ENCODE assay signal across 7 cellular contexts in genomic region chr3:183637633-183638032, GRCh38. TPM values are rescaled to one million over a fixed set of nuclear protein-coding genes. Genes with fewer than 3 reads are reported as not detected.
A peak's percentile ranks its signal among the peaks of the same experiment; 100 is the strongest.
DNase-seq lines count a peak whose midpoint lies in the region; ATAC-seq and TF ChIP-seq lines count a peak whose summit lies in the region.
"Not testable (repeated sequence)": the region's sequence is repeated elsewhere in the genome, so short reads cannot be mapped to it uniquely, and the experiment has no call there.

No MANE protein-coding gene starts in this region.

- TF ChIP-seq CTCF in HCT116 (IDR thresholded peaks at IDR 0.05 in 2 of 3, conservative IDR thresholded peaks at IDR 0.05 in 1 of 3; ENCODE audit: borderline replicate concordance in 1 of 3, insufficient read depth in 1 of 3, low read depth in 2 of 3, low read length in 2 of 3); dorsolateral prefrontal cortex (IDR thresholded peaks at IDR 0.05 in 54 of 56, conservative IDR thresholded peaks at IDR 0.05 in 2 of 56; ENCODE audit: low read depth in 1 of 56, partially characterized antibody in 56 of 56); natural killer cell (IDR thresholded peaks at IDR 0.05); spleen (IDR thresholded peaks at IDR 0.05 in 8 of 11, conservative IDR thresholded peaks at IDR 0.05 in 3 of 11): not testable (repeated sequence)

- not testable (repeated sequence) for DNase-seq in HCT116 (ENCODE audit: low read depth, low spot score); T-cell; activated naive CD4-positive, alpha-beta T cell treated with anti-CD3 and anti-CD28 coated beads, Interleukin-2, amount 10 ng/mL, durations not matched to agents 7 days and 5 days; dorsolateral prefrontal cortex; natural killer cell
- DNase-seq in spleen: peak; percentile 74

- not testable (repeated sequence) for H3K9me2 ChIP-seq in HCT116 (ENCODE audit: insufficient read depth)

- H3K4me3 ChIP-seq in HCT116 (replicated peaks in 1 of 2; ENCODE audit: low read depth in 1 of 2, low read length in 2 of 2) (peak overlapping the region; percentile 84; a peak in 3 of 4 replicates), dorsolateral prefrontal cortex (peak overlapping the region in 55 of 59 donors; percentile 76 to 100 (median 98)), iPS-20b (ENCODE audit: low read length) (peak overlapping the region; percentile 95), spleen (peak overlapping the region in 1 of 8 donors; percentile 95)

- not testable (repeated sequence) for H3K27ac ChIP-seq in HCT116 (ENCODE audit: low read depth, low read length); iPS-20b (ENCODE audit: low read length)
- peak overlapping the region in 56 of 59 donors; percentile 16 to 100 (median 100) for H3K27ac ChIP-seq in dorsolateral prefrontal cortex
- H3K27ac ChIP-seq in spleen: peak overlapping the region; percentile 98 to 100 (median 100)

- RAD21 ChIA-PET in HCT116 (lab: Charles Lee; ENCODE audit: low non-redundant PET in 1 of 2, low total read pairs in 2 of 2, uncharacterized antibody in 2 of 2, unreplicated experiment in 2 of 2): not testable (repeated sequence)

- peak overlapping the region; percentile 89 for H3K4me2 ChIP-seq in HCT116 (ENCODE audit: low read length)

- not testable (repeated sequence) for H3K9me3 Mint-ChIP-seq in T-cell; activated naive CD4-positive, alpha-beta T cell treated with anti-CD3 and anti-CD28 coated beads, Interleukin-2, amount 10 ng/mL, durations not matched to agents 7 days and 5 days; natural killer cell

- TF ChIP-seq POLR2A in HCT116 (IDR thresholded peaks at IDR 0.05; ENCODE audit: borderline replicate concordance, extremely low read depth, insufficient read depth, insufficient read length); spleen (IDR thresholded peaks at IDR 0.05): not testable (repeated sequence)

- H3K27me3 ChIP-seq in HCT116 (ENCODE audit: insufficient read depth, low read length); dorsolateral prefrontal cortex; iPS-20b (ENCODE audit: insufficient read depth, low read length); spleen (replicated peaks in 1 of 7): not testable (repeated sequence)

- POLR2A ChIA-PET in HCT116 (lab: Charles Lee): not testable (repeated sequence)
- POLR2A ChIA-PET in T-cell (lab: Charles Lee): interaction anchor here in 1 of 2 donors (0.6 to 1.1 kb wide), 2 partner anchors 15 to 121 kb away, joined by 3 to 4 read pairs; no protein-coding TSS in a partner anchor

- H3K9me3 ChIP-seq in HCT116 (ENCODE audit: control insufficient read depth in 1 of 2, insufficient read depth in 1 of 2, low read depth in 1 of 2, low read length in 2 of 2); iPS-20b (ENCODE audit: insufficient read depth, low read depth, low read length); spleen: not testable (repeated sequence)

- H2AFZ ChIP-seq in HCT116 (ENCODE audit: low read depth, low read length, poor library complexity, severe bottlenecking): not testable (repeated sequence)

- peak overlapping the region; percentile 91 to 92 (median 91) for H3K4me3 Mint-ChIP-seq in T-cell
- H3K4me3 Mint-ChIP-seq in activated naive CD4-positive, alpha-beta T cell treated with anti-CD3 and anti-CD28 coated beads, Interleukin-2, amount 10 ng/mL, durations not matched to agents 7 days and 5 days: peak overlapping the region; percentile 87
- peak overlapping the region; percentile 96 for H3K4me3 Mint-ChIP-seq in natural killer cell

- peaks cover 49 to 53% (median 49%) of the 10 kb centered on the region in 3 donors for H3K4me1 Mint-ChIP-seq in T-cell
- H3K4me1 Mint-ChIP-seq in activated naive CD4-positive, alpha-beta T cell treated with anti-CD3 and anti-CD28 coated beads, Interleukin-2, amount 10 ng/mL, durations not matched to agents 7 days and 5 days: peaks cover 26% of the 10 kb centered on the region
- H3K4me1 Mint-ChIP-seq in natural killer cell: peaks cover 36 to 44% of the 10 kb centered on the region in 2 donors

- intact Hi-C loops in HCT116 (cut with micrococcal nuclease); spleen (cut with DNase I; ENCODE audit: low total_unique reads): not testable (repeated sequence)
- intact Hi-C loops in dorsolateral prefrontal cortex (cut with DNase I) (loop anchor here (5.0 to 10.0 kb wide), 3 partner anchors 130 to 190 kb away; partner anchors contain the start of gene MAP6D1 (in 1 of the 2)), natural killer cell (cut with micrococcal nuclease) (loop anchor here (2.0 to 10.0 kb wide), 4 partner anchors 35 to 1947 kb away; partner anchors contain the start of genes KLHL6 and SENP2)

- peaks cover 3 to 19% of the 10 kb centered on the region in 2 experiments; a peak in 3 of 4 replicates for H3K4me1 ChIP-seq in HCT116 (ENCODE audit: control insufficient read depth in 1 of 2, insufficient read depth in 2 of 2, low read length in 2 of 2)
- H3K4me1 ChIP-seq in iPS-20b (ENCODE audit: insufficient read depth, low read length): not testable (repeated sequence)
- H3K4me1 ChIP-seq in spleen: peaks cover 15 to 56% (median 30%) of the 10 kb centered on the region in 6 donors

- not testable (repeated sequence) for H3K79me2 ChIP-seq in HCT116 (ENCODE audit: insufficient read depth, low read length)

- not testable (repeated sequence) for H3K36me3 ChIP-seq in HCT116 (ENCODE audit: control insufficient read depth in 1 of 2, insufficient read depth in 2 of 2, low read length in 2 of 2); iPS-20b (ENCODE audit: insufficient read depth, low read depth, low read length); spleen

- not testable (repeated sequence) for H3K36me3 Mint-ChIP-seq in T-cell; activated naive CD4-positive, alpha-beta T cell treated with anti-CD3 and anti-CD28 coated beads, Interleukin-2, amount 10 ng/mL, durations not matched to agents 7 days and 5 days; natural killer cell

- 86 to 91% (median 89%) methylated on average over 13 to 14 of the region's 14 CpGs for WGBS in spleen, 5 donors

- TF ChIP-seq RAD21 in HCT116 (IDR thresholded peaks at IDR 0.05; ENCODE audit: low read depth): not testable (repeated sequence)

- not testable (repeated sequence) for BruUV-seq in HCT116 (replicated peaks; lab: Mats Ljungman, UMichigan)

- not testable (repeated sequence) for H4K20me1 ChIP-seq in HCT116 (ENCODE audit: insufficient read depth)

- H3K9ac ChIP-seq in HCT116 (ENCODE audit: low read length): peak overlapping the region; percentile 70; the same call in 1 of the 2 replicates
- peak overlapping the region; percentile 93; the same call in 1 of the 2 replicates for H3K9ac ChIP-seq in iPS-20b (ENCODE audit: low read depth, low read length)

- CTCF ChIA-PET in HCT116 (lab: Charles Lee): interaction anchor here (1.7 kb wide), 1 partner anchor 129 kb away, joined by 5 read pairs; no protein-coding TSS in a partner anchor
- CTCF ChIA-PET in T-cell (lab: Charles Lee): not testable (repeated sequence)
- CTCF ChIA-PET in activated naive CD4-positive, alpha-beta T cell treated with anti-CD3 and anti-CD28 coated beads, Interleukin-2, amount 10 ng/mL, durations not matched to agents 7 days and 5 days (lab: Charles Lee): interaction anchor here (1.5 to 1.6 kb wide), 2 partner anchors 45 to 168 kb away, joined by 3 to 5 read pairs; no protein-coding TSS in a partner anchor

- H3K27ac Mint-ChIP-seq in T-cell (peak overlapping the region; percentile 61 to 90), natural killer cell (peak overlapping the region; percentile 92 to 98)
- peak overlapping the region; percentile 98 for H3K27ac Mint-ChIP-seq in activated naive CD4-positive, alpha-beta T cell treated with anti-CD3 and anti-CD28 coated beads, Interleukin-2, amount 10 ng/mL, durations not matched to agents 7 days and 5 days

- H3K27me3 Mint-ChIP-seq in T-cell; activated naive CD4-positive, alpha-beta T cell treated with anti-CD3 and anti-CD28 coated beads, Interleukin-2, amount 10 ng/mL, durations not matched to agents 7 days and 5 days; natural killer cell (ENCODE audit: low read depth in 2 of 2): not testable (repeated sequence)

- not testable (repeated sequence) for ATAC-seq in HCT116; T-cell (replicated peaks in 1 of 4); natural killer cell

RNA-seq across cellular contexts. Expression of gene KLHL24, which starts 2.2 kb away (rescaled TPM):
- total RNA-seq in HCT116 (2021; ENCODE audit: unreplicated experiment): 21.0 TPM
- 7.1 and 8.5 TPM in 2 replicates for polyA plus RNA-seq in HCT116 (2012)
- total RNA-seq in T-cell: 100 to 1,000 TPM in 3 of 5 donors, 10 to 100 TPM in 2; 83.3 to 145 (median 101) TPM
- total RNA-seq in dorsolateral prefrontal cortex: 100 to 1,000 TPM; 171 to 344 (median 241) TPM
- 100 to 1,000 TPM; 140 to 189 (median 177) TPM for total RNA-seq in natural killer cell
- 100 to 1,000 TPM in 3 of 7 donors, 10 to 100 TPM in 4; 48.8 to 148 (median 69.1) TPM for total RNA-seq in spleen
- 10 to 100 TPM in 2 of 3 donors, 1 to 10 TPM in 1; 5.0 to 13.5 (median 12.0) TPM for polyA plus RNA-seq in spleen

RNA-seq across cellular contexts. Expression of gene YEATS2, which starts 60.0 kb away (rescaled TPM):
- total RNA-seq in HCT116 (2021; ENCODE audit: unreplicated experiment) (38.6 TPM), T-cell (10 to 100 TPM; 23.8 to 26.2 (median 25.2) TPM), dorsolateral prefrontal cortex (10 to 100 TPM; 39.9 to 82.1 (median 59.9) TPM), natural killer cell (10 to 100 TPM; 23.1 to 25.8 (median 25.2) TPM), spleen (10 to 100 TPM; 20.7 to 33.5 (median 28.7) TPM)
- polyA plus RNA-seq in HCT116 (2012): 31.6 and 32.5 TPM in 2 replicates
- 1 to 10 TPM; 4.6 to 8.6 (median 5.2) TPM for polyA plus RNA-seq in spleen
